In the genomic region with DNA sequence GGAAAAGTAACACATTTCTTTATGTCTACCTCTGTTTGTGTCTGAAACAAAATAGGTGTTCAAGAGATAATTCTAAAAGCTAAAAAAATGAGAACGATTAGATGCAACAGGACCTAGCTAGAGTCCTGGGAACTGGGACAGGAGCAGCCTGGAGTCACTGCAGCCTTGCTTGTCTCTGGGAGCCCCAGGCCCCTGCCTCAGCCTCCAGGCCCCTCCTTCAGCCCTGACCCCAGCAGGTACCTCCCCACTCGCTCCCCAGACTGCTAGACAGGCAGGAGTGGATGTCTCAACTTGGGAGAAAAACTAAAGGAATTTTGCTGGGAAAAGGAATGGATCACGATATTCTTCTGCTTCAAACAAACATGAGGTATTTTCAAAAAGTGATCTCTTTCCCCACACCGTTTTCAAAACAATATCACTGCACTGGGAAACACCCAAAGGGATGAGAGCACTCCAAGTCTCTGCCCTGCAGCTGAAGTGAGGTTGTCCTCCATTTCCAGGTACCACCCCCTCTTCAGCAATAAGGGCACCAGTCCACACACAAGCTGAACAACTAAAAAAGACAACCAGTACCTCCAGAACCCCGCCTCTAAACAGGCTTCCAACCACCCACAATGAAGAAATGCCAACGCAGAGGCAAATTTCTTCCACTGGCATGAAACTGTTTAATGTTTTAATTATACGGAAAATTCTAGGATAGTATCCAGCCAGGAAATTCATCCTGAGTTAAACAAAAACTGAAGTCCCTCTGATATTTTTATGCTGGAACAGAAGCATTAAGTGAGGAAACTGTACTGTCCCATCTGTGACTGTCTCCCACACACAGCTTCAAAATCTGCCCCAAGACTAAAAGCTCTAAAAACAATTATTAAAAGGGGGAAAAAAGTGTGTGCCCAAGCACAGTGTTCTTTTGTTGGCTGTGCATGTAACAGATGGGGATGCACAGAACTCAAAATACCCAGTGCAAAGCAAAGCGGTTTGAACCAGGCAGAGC, we compare ENCODE assay signal across 24 cellular contexts. TPM values are rescaled to one million over a fixed set of nuclear protein-coding genes. Genes with fewer than 3 reads are reported as not detected.
DNase-seq lines count a peak whose midpoint lies in the region; ATAC-seq and TF ChIP-seq lines count a peak whose summit lies in the region.
"Had no signal": no experiment of that assay in that cellular context is flagged by ENCODE, and none has a peak within 500 bp of the region (broad histone marks: within the 10 kb centered on the region; RNA-seq: fewer than 3 reads in every experiment).

No MANE protein-coding gene starts in this region.

- peaks cover 36% of the 10 kb centered on the region for H3K4me1 ChIP-seq in stomach smooth muscle (ENCODE audit: control insufficient read depth, insufficient read depth, low read length)
- H3K4me1 ChIP-seq in smooth muscle cell (ENCODE audit: low read depth) = no peaks in the 10 kb centered on the region
- H3K4me1 ChIP-seq: neural progenitor cell, SJCRH30 had no signal

- H2AFZ ChIP-seq in smooth muscle cell (ENCODE audit: low read depth) = no peak overlapping the region
- H2AFZ ChIP-seq: neural progenitor cell had no signal

- peak overlapping the region; percentile 56 for H3K27ac ChIP-seq in angular gyrus (ENCODE audit: low read depth, low read length)
- peak overlapping the region; percentile 44 for H3K27ac ChIP-seq in cingulate gyrus (ENCODE audit: low read depth, low read length)
- H3K27ac ChIP-seq in stomach smooth muscle (ENCODE audit: low read length) = peak overlapping the region; percentile 82
- no peak overlapping the region for H3K27ac ChIP-seq in smooth muscle cell (ENCODE audit: low read depth)
- H3K27ac ChIP-seq: neural progenitor cell, SJCRH30 had no signal

- H3F3A ChIP-seq in smooth muscle cell (ENCODE audit: low read depth) = no peaks in the 10 kb centered on the region

- no peak for TF ChIP-seq CTCF in smooth muscle cell (IDR thresholded peaks at IDR 0.05; ENCODE audit: borderline replicate concordance, insufficient read depth, poor library complexity, severe bottlenecking)

- peak overlapping the region in 1 of 2 donors; percentile 14 for H3K9ac ChIP-seq in stomach smooth muscle (ENCODE audit: low read length in 2 of 2)
- no peak overlapping the region for H3K9ac ChIP-seq in smooth muscle cell (ENCODE audit: low read depth)
- H3K9ac ChIP-seq: neural progenitor cell had no signal

- whole genome bisulfite sequencing in smooth muscle cell (ENCODE audit: low lambda C conversion rate) = 95% methylated on average over 8 of the region's 8 CpGs

- H3K79me2 ChIP-seq in smooth muscle cell (ENCODE audit: low read depth) = no peaks in the 10 kb centered on the region

- H3K27me3 ChIP-seq in stomach smooth muscle (ENCODE audit: control insufficient read depth in 1 of 2, insufficient read depth in 2 of 2, low read length in 2 of 2) = no peaks in the 10 kb centered on the region
- no peaks in the 10 kb centered on the region for H3K27me3 ChIP-seq in smooth muscle cell (ENCODE audit: low read depth)
- H3K27me3 ChIP-seq: neural progenitor cell, SJCRH30 had no signal

- H3K4me3 ChIP-seq in stomach smooth muscle (ENCODE audit: low read length in 2 of 2) (peak overlapping the region; percentile 13 to 29), smooth muscle cell (no peak overlapping the region)
- H3K4me3 ChIP-seq: neural progenitor cell, SJCRH30, skin epidermis had no signal

- no peaks in the 10 kb centered on the region for H4K20me1 ChIP-seq in smooth muscle cell (ENCODE audit: low read depth)

- no peaks in the 10 kb centered on the region for H3K9me3 ChIP-seq in stomach smooth muscle (ENCODE audit: control insufficient read depth in 2 of 2, low read length in 2 of 2)
- H3K9me3 ChIP-seq in smooth muscle cell (replicated peaks; ENCODE audit: low read depth) = no peaks in the 10 kb centered on the region
- H3K9me3 ChIP-seq: SJCRH30 had no signal

- no peak overlapping the region for H3K4me2 ChIP-seq in smooth muscle cell
- H3K4me2 ChIP-seq: neural progenitor cell had no signal

- ATAC-seq in left lobe of liver = peak; percentile 38
- ATAC-seq: Panc1; stimulated activated naive CD8-positive, alpha-beta T cell treated with anti-CD3 and anti-CD28 coated beads, Interleukin-15, amount 100 ng/mL, for 72 hours had no signal

- H3K36me3 ChIP-seq in stomach smooth muscle (ENCODE audit: control insufficient read depth in 2 of 2, insufficient read depth in 2 of 2, low read length in 2 of 2) (peaks cover 23 to 27% of the 10 kb centered on the region in 2 donors), smooth muscle cell (ENCODE audit: low read depth) (peaks cover 12% of the 10 kb centered on the region)

- DNase-seq in left lobe of liver (ENCODE audit: low spot score) (no peak), smooth muscle cell (lab: John Stamatoyannopoulos, UW; ENCODE audit: unreplicated experiment) (no peak), putamen (ENCODE audit: low spot score) (no peak)
- no peak for DNase-seq in effector CD8-positive, alpha-beta T cell (lab: John Stamatoyannopoulos, UW)
- DNase-seq: activated B cell treated with CpG ODN at 0.5 μM for 24 hours; activated CD4-positive, alpha-beta T cell treated with anti-CD3 and anti-CD28 coated beads, Interleukin-2, amount 50 U/mL, for 1 hour; aorta; central memory CD4-positive, alpha-beta T cell; DND-41; Karpas-422; kidney; NCI-H1436; NCI-H2171 treated with DMSO at 0.1 percent for 48 hours; NCI-H526; SJCRH30; stimulated activated CD4-positive, alpha-beta T cell treated with anti-CD3 and anti-CD28 coated beads, Interleukin-1b, Interleukin-23, amount 100 ng/mL, for 48 hours; stimulated activated CD8-positive, alpha-beta memory T cell treated with anti-CD3 and anti-CD28 coated beads, Interleukin-4, amount 100 ng/mL, for 48 hours; stimulated activated naive CD8-positive, alpha-beta T cell treated with anti-CD3 and anti-CD28 coated beads, Interleukin-15, amount 100 ng/mL, for 72 hours had no signal

RNA-seq across cellular contexts. Expression of gene XPNPEP1, which starts 47.2 kb away (rescaled TPM):
- total RNA-seq in left lobe of liver (18.7 TPM), smooth muscle cell (115 and 147 TPM in 2 replicates)
- 63.0 and 64.3 TPM in 2 replicates for polyA plus RNA-seq in smooth muscle cell
